ENCODE assay signal across 16 cellular contexts in genomic region chr6:149224399-149224798, GRCh38.
A peak's percentile ranks its signal among the peaks of the same experiment; 100 is the strongest.
DNase-seq lines count a peak whose midpoint lies in the region; ATAC-seq and TF ChIP-seq lines count a peak whose summit lies in the region.
"Had no signal": no experiment of that assay in that cellular context is flagged by ENCODE, and none has a peak within 500 bp of the region (broad histone marks: within the 10 kb centered on the region; RNA-seq: fewer than 3 reads in every experiment).

No MANE protein-coding gene starts in this region.

- TF ChIP-seq CTCF in prostate gland (IDR thresholded peaks at IDR 0.05), result no peak

- no peak for TF ChIP-seq POLR2A in prostate gland (IDR thresholded peaks at IDR 0.05)

- H3K9me3 Mint-ChIP-seq in activated naive CD8-positive, alpha-beta T cell treated with anti-CD3 and anti-CD28 coated beads, Interleukin-2, amount 50 U/mL, for 24 hours, result no peaks in the 10 kb centered on the region
- no peaks in the 10 kb centered on the region for H3K9me3 Mint-ChIP-seq in activated naive CD8-positive, alpha-beta T cell treated with anti-CD3 and anti-CD28 coated beads for 36 hours

- H3K4me1 ChIP-seq in prostate gland (replicated peaks), result no peaks in the 10 kb centered on the region

- H3K27ac Mint-ChIP-seq in activated naive CD8-positive, alpha-beta T cell treated with anti-CD3 and anti-CD28 coated beads, Interleukin-2, amount 50 U/mL, for 24 hours, result peak overlapping the region; percentile 30
- no peak overlapping the region for H3K27ac Mint-ChIP-seq in activated naive CD8-positive, alpha-beta T cell treated with anti-CD3 and anti-CD28 coated beads for 36 hours

- no peaks in the 10 kb centered on the region for H3K36me3 Mint-ChIP-seq in activated naive CD8-positive, alpha-beta T cell treated with anti-CD3 and anti-CD28 coated beads, Interleukin-2, amount 50 U/mL, for 24 hours (ENCODE audit: low read depth)
- H3K36me3 Mint-ChIP-seq in activated naive CD8-positive, alpha-beta T cell treated with anti-CD3 and anti-CD28 coated beads for 36 hours, result peaks cover 4% of the 10 kb centered on the region

- DNase-seq in activated naive CD8-positive, alpha-beta T cell treated with anti-CD3 and anti-CD28 coated beads, Interleukin-2, amount 50 U/mL, for 24 hours, result no peak
- no peak for DNase-seq in activated naive CD8-positive, alpha-beta T cell treated with anti-CD3 and anti-CD28 coated beads for 36 hours
- peak; percentile 26 for DNase-seq in NCI-H2196 treated with DMSO at 0.1 percent for 48 hours (lab: John Stamatoyannopoulos, UW; ENCODE audit: unreplicated experiment)
- peak; percentile 29 for DNase-seq in cardiac septum (ENCODE audit: low spot score)
- peak; percentile 71 for DNase-seq in prostate gland (ENCODE audit: low spot score)
- no peak for DNase-seq in putamen (ENCODE audit: low spot score)
- DNase-seq in SIG-M5 (lab: John Stamatoyannopoulos, UW), result no peak
- DNase-seq: DMS 273 treated with DMSO at 0.1 percent for 48 hours, MV-4-11, NCI-H1417 treated with DMSO at 0.1 percent for 48 hours, NCI-H1930, NCI-H2171 treated with DMSO at 0.1 percent for 48 hours, NCI-H510A treated with DMSO at 0.1 percent for 48 hours had no signal

- no peaks in the 10 kb centered on the region for H3K27me3 Mint-ChIP-seq in activated naive CD8-positive, alpha-beta T cell treated with anti-CD3 and anti-CD28 coated beads, Interleukin-2, amount 50 U/mL, for 24 hours
- no peaks in the 10 kb centered on the region for H3K27me3 Mint-ChIP-seq in activated naive CD8-positive, alpha-beta T cell treated with anti-CD3 and anti-CD28 coated beads for 36 hours

- no peak overlapping the region for H3K4me3 ChIP-seq in prostate gland
- H3K4me3 ChIP-seq: HAP-1, SK-N-MC had no signal

- no peaks in the 10 kb centered on the region for H3K9me3 ChIP-seq in prostate gland
- H3K9me3 ChIP-seq: HAP-1 had no signal

- WGBS in prostate gland, result 55% methylated on average over 6 of the region's 6 CpGs

- H3K27ac ChIP-seq in prostate gland, result peak overlapping the region in 1 of 2 donors; percentile 38
- H3K27ac ChIP-seq: C4-2B, SK-N-MC had no signal

- no peaks in the 10 kb centered on the region for H3K36me3 ChIP-seq in prostate gland
- H3K36me3 ChIP-seq: HAP-1 had no signal

- ATAC-seq in activated naive CD8-positive, alpha-beta T cell treated with anti-CD3 and anti-CD28 coated beads, Interleukin-2, amount 50 U/mL, for 24 hours, result no peak

- no peaks in the 10 kb centered on the region for H3K27me3 ChIP-seq in prostate gland (replicated peaks; ENCODE audit: insufficient read depth)

- intact Hi-C loops in cardiac septum (cut with DNase I) (no loop called here), prostate gland (cut with DNase I) (no loop called here)

- H3K4me1 Mint-ChIP-seq in activated naive CD8-positive, alpha-beta T cell treated with anti-CD3 and anti-CD28 coated beads, Interleukin-2, amount 50 U/mL, for 24 hours, result peaks cover 14% of the 10 kb centered on the region
- H3K4me1 Mint-ChIP-seq in activated naive CD8-positive, alpha-beta T cell treated with anti-CD3 and anti-CD28 coated beads for 36 hours, result peaks cover 22% of the 10 kb centered on the region

- no peak overlapping the region for H3K4me3 Mint-ChIP-seq in activated naive CD8-positive, alpha-beta T cell treated with anti-CD3 and anti-CD28 coated beads, Interleukin-2, amount 50 U/mL, for 24 hours
- H3K4me3 Mint-ChIP-seq in activated naive CD8-positive, alpha-beta T cell treated with anti-CD3 and anti-CD28 coated beads for 36 hours, result no peak overlapping the region

Comparison
In these comparisons a context has a peak if more than half of its experiments do, and no peak if none do; other contexts are left out.
1. DNase-seq: peak in NCI-H2196 treated with DMSO at 0.1 percent for 48 hours (single experiment), cardiac septum (single experiment) and prostate gland (single experiment); none in activated naive CD8-positive, alpha-beta T cell treated with anti-CD3 and anti-CD28 coated beads, Interleukin-2, amount 50 U/mL, for 24 hours (single experiment), activated naive CD8-positive, alpha-beta T cell treated with anti-CD3 and anti-CD28 coated beads for 36 hours (single experiment), putamen (single experiment) and SIG-M5 (single experiment).